ENCODE assay signal across 16 cellular contexts in the genomic region with DNA sequence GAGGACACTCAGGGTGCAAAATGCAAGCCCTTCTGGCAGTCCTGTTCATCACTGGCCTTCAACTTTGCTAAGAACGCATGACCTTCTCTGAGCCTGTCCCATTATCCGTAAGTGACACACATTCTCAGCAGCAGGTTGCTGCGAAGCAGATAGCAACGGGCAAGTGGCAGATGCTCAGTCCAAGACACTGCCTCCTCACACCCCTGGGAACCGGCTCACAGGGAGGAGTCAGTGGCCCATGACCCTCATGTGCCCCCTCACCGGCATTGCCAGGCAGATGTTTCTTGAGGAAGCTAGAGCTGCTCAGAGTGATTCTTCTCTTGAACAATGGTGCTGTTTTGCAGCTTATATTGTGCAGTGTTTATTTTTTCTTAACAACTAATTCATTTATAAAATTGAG.
DNase-seq lines count a peak whose midpoint lies in the region; ATAC-seq and TF ChIP-seq lines count a peak whose summit lies in the region.
"Had no signal": no experiment of that assay in that cellular context is flagged by ENCODE, and none has a peak within 500 bp of the region (broad histone marks: within the 10 kb centered on the region; RNA-seq: fewer than 3 reads in every experiment).

No MANE protein-coding gene starts in this region.

- no peaks in the 10 kb centered on the region for H3K27me3 ChIP-seq in RWPE2 (ENCODE audit: insufficient read depth, poor library complexity, severe bottlenecking)
- no peaks in the 10 kb centered on the region for H3K27me3 ChIP-seq in esophagus (ENCODE audit: control insufficient read depth in 1 of 2, insufficient read depth in 2 of 2, low read length in 2 of 2)
- H3K27me3 ChIP-seq: SJSA1 had no signal

- 51 to 59% methylated on average over 6 of the region's 6 CpGs for WGBS in esophagus, 2 donors

- no peaks in the 10 kb centered on the region for H3K27me3 Mint-ChIP-seq in neural crest cell (ENCODE audit: low read depth)

- no peaks in the 10 kb centered on the region for H3K9me3 Mint-ChIP-seq in neural crest cell

- ATAC-seq in RWPE2 (ENCODE audit: low read depth) (peak; percentile 10; the same call in 1 of the 3 replicates), GM21825 (IDR thresholded peaks at IDR 0.05; ENCODE audit: unreplicated experiment) (no peak), HG02798 (IDR thresholded peaks at IDR 0.05; ENCODE audit: poor library complexity, unreplicated experiment) (no peak), HG03460 (IDR thresholded peaks at IDR 0.05; ENCODE audit: unreplicated experiment) (no peak)
- ATAC-seq: A549 had no signal

- TF ChIP-seq CTCF in C4-2B (conservative IDR thresholded peaks at IDR 0.05) (no peak), RWPE2 (IDR thresholded peaks at IDR 0.05; ENCODE audit: poor library complexity, severe bottlenecking) (no peak), neural crest cell (conservative IDR thresholded peaks at IDR 0.05) (no peak)

- H3K27ac Mint-ChIP-seq in neural crest cell (ENCODE audit: unreplicated experiment), result peak overlapping the region; percentile 2
- H3K27ac Mint-ChIP-seq: HFFc6, IgD-negative memory B cell had no signal

- H3K4me1 ChIP-seq in RWPE2 (ENCODE audit: insufficient read depth, poor library complexity, severe bottlenecking), result peaks cover 28% of the 10 kb centered on the region
- H3K4me1 ChIP-seq in esophagus (ENCODE audit: control insufficient read depth in 2 of 2, insufficient read depth in 2 of 2, low read length in 1 of 2), result peaks cover 6 to 23% of the 10 kb centered on the region in 2 donors
- H3K4me1 ChIP-seq: A549 had no signal

- H3K36me3 Mint-ChIP-seq in neural crest cell (ENCODE audit: low read depth), result no peaks in the 10 kb centered on the region
- H3K36me3 Mint-ChIP-seq: IgD-negative memory B cell had no signal

- no peaks in the 10 kb centered on the region for H3K36me3 ChIP-seq in RWPE2 (ENCODE audit: low read depth)
- no peaks in the 10 kb centered on the region for H3K36me3 ChIP-seq in esophagus (ENCODE audit: control insufficient read depth in 2 of 2, insufficient read depth in 2 of 2, low read length in 1 of 2)
- H3K36me3 ChIP-seq: SJSA1 had no signal

- no peak for DNase-seq in RWPE2 (ENCODE audit: low spot score)
- DNase-seq in neural crest cell (ENCODE audit: low read depth, low spot score), result no peak
- DNase-seq in C1 segment of cervical spinal cord (lab: John Stamatoyannopoulos, UW), result no peak
- DNase-seq: H7, HFFc6, NCI-H1694, NCI-H226, NCI-H524 treated with DMSO at 0.1 percent for 48 hours had no signal

- no peak overlapping the region for H3K4me3 ChIP-seq in RWPE2 (ENCODE audit: severe bottlenecking)
- no peak overlapping the region for H3K4me3 ChIP-seq in esophagus (ENCODE audit: low read depth in 1 of 2, low read length in 2 of 2)
- H3K4me3 ChIP-seq: A549, SJSA1 had no signal

- peaks cover 22% of the 10 kb centered on the region for H3K4me1 Mint-ChIP-seq in neural crest cell
- H3K4me1 Mint-ChIP-seq: IgD-negative memory B cell had no signal

- H3K4me3 Mint-ChIP-seq in neural crest cell, result no peak overlapping the region
- H3K4me3 Mint-ChIP-seq: HFFc6, IgD-negative memory B cell had no signal

- peak overlapping the region; percentile 92; the same call in 1 of the 2 replicates for H3K27ac ChIP-seq in C4-2B
- H3K27ac ChIP-seq in RWPE2 (ENCODE audit: poor library complexity, severe bottlenecking), result peak overlapping the region; percentile 78
- H3K27ac ChIP-seq in esophagus (ENCODE audit: low read depth in 2 of 2, low read length in 1 of 2), result peak overlapping the region; percentile 48 to 75
- H3K27ac ChIP-seq: A549, SJSA1 had no signal

- H3K9me3 ChIP-seq in RWPE2 (ENCODE audit: severe bottlenecking) (no peaks in the 10 kb centered on the region), esophagus (ENCODE audit: control insufficient read depth in 2 of 2, insufficient read depth in 1 of 2, low read depth in 1 of 2, low read length in 1 of 2) (no peaks in the 10 kb centered on the region)
- H3K9me3 ChIP-seq: A549, SJSA1 had no signal
